Comparison of ENCODE assay signal across 16 cellular contexts in genomic region chr13:94020833-94021232, GRCh38.
DNase-seq lines count a peak whose midpoint lies in the region; ATAC-seq, FAIRE-seq and TF ChIP-seq lines count a peak whose summit lies in the region.
"Had no signal": no experiment of that assay in that cellular context is flagged by ENCODE, and none has a peak within 500 bp of the region (broad histone marks: within the 10 kb centered on the region; RNA-seq: fewer than 3 reads in every experiment).

No MANE protein-coding gene starts in this region.

- no peaks in the 10 kb centered on the region for H3K27me3 ChIP-seq in endothelial cell of umbilical vein (ENCODE audit: control insufficient read depth in 2 of 2, insufficient read depth in 2 of 2, low read length in 2 of 2)
- no peaks in the 10 kb centered on the region for H3K27me3 ChIP-seq in left lung
- H3K27me3 ChIP-seq: MG63, pancreas had no signal

- H3K4me1 Mint-ChIP-seq in activated T-helper 2 cell treated with anti-CD3 and anti-CD28 coated beads, Interferon-gamma antibody, Interleukin-2, Interleukin-4, amounts not matched to agents 10 μg/mL and 5 μg/mL and 100 μg/mL, durations not matched to agents 14 hours and 24 hours and 36 hours (ENCODE audit: low read depth): no peaks in the 10 kb centered on the region
- H3K4me1 Mint-ChIP-seq: activated naive CD4-positive, alpha-beta T cell treated with anti-CD3 and anti-CD28 coated beads, Interleukin-2, amount 10 ng/mL, durations not matched to agents 7 days and 5 days; CD4-positive, CD25-positive, alpha-beta regulatory T cell; T-helper 17 cell had no signal

- no peak for FAIRE-seq in endothelial cell of umbilical vein (lab: Jason Lieb, UNC)

- dilution Hi-C loops in endothelial cell of umbilical vein (cut with MboI; ENCODE audit: extremely low pct_ligation_motif_present, low sequenced_read_pairs): no loop called here

- no peak overlapping the region for H3K27ac Mint-ChIP-seq in activated T-helper 2 cell treated with anti-CD3 and anti-CD28 coated beads, Interferon-gamma antibody, Interleukin-2, Interleukin-4, amounts not matched to agents 10 μg/mL and 5 μg/mL and 100 μg/mL, durations not matched to agents 14 hours and 24 hours and 36 hours
- H3K27ac Mint-ChIP-seq: activated naive CD4-positive, alpha-beta T cell treated with anti-CD3 and anti-CD28 coated beads, Interleukin-2, amount 10 ng/mL, durations not matched to agents 7 days and 5 days; CD4-positive, CD25-positive, alpha-beta regulatory T cell; T-helper 17 cell had no signal

- no peaks in the 10 kb centered on the region for H3K79me2 ChIP-seq in endothelial cell of umbilical vein (ENCODE audit: control insufficient read depth, insufficient read depth, low read length)

- no peaks in the 10 kb centered on the region for H3K27me3 Mint-ChIP-seq in activated T-helper 2 cell treated with anti-CD3 and anti-CD28 coated beads, Interferon-gamma antibody, Interleukin-2, Interleukin-4, amounts not matched to agents 10 μg/mL and 5 μg/mL and 100 μg/mL, durations not matched to agents 14 hours and 24 hours and 36 hours (ENCODE audit: low read depth)
- H3K27me3 Mint-ChIP-seq: activated naive CD4-positive, alpha-beta T cell treated with anti-CD3 and anti-CD28 coated beads, Interleukin-2, amount 10 ng/mL, durations not matched to agents 7 days and 5 days; CD4-positive, CD25-positive, alpha-beta regulatory T cell had no signal

- H4K20me1 ChIP-seq in endothelial cell of umbilical vein (replicated peaks; ENCODE audit: control insufficient read depth, extremely low read depth, insufficient read depth, low read length): no peaks in the 10 kb centered on the region

- H3K9me3 ChIP-seq in endothelial cell of umbilical vein (replicated peaks; ENCODE audit: control insufficient read depth, insufficient read depth, low read length) (no peaks in the 10 kb centered on the region), left lung (peaks cover 0 to 2% of the 10 kb centered on the region in 2 donors)
- H3K9me3 ChIP-seq: MG63, pancreas had no signal

- H3K4me2 ChIP-seq in endothelial cell of umbilical vein (ENCODE audit: insufficient read depth, low read length): no peak overlapping the region

- no peaks in the 10 kb centered on the region for H3K36me3 ChIP-seq in endothelial cell of umbilical vein (ENCODE audit: control insufficient read depth in 2 of 2, extremely low read depth in 1 of 2, insufficient read depth in 2 of 2, low read length in 2 of 2)
- H3K36me3 ChIP-seq in left lung: no peaks in the 10 kb centered on the region
- H3K36me3 ChIP-seq: MG63, pancreas had no signal

- H3K36me3 Mint-ChIP-seq in activated T-helper 2 cell treated with anti-CD3 and anti-CD28 coated beads, Interferon-gamma antibody, Interleukin-2, Interleukin-4, amounts not matched to agents 10 μg/mL and 5 μg/mL and 100 μg/mL, durations not matched to agents 14 hours and 24 hours and 36 hours (ENCODE audit: low read depth): no peaks in the 10 kb centered on the region
- H3K36me3 Mint-ChIP-seq: activated naive CD4-positive, alpha-beta T cell treated with anti-CD3 and anti-CD28 coated beads, Interleukin-2, amount 10 ng/mL, durations not matched to agents 7 days and 5 days; CD4-positive, CD25-positive, alpha-beta regulatory T cell had no signal

- H3K9me3 Mint-ChIP-seq in activated T-helper 2 cell treated with anti-CD3 and anti-CD28 coated beads, Interferon-gamma antibody, Interleukin-2, Interleukin-4, amounts not matched to agents 10 μg/mL and 5 μg/mL and 100 μg/mL, durations not matched to agents 14 hours and 24 hours and 36 hours: no peaks in the 10 kb centered on the region
- H3K9me3 Mint-ChIP-seq: activated naive CD4-positive, alpha-beta T cell treated with anti-CD3 and anti-CD28 coated beads, Interleukin-2, amount 10 ng/mL, durations not matched to agents 7 days and 5 days had no signal

- intact Hi-C loops in endothelial cell of umbilical vein (cut with micrococcal nuclease) (no loop called here), left lung (cut with DNase I) (no loop called here)
- intact Hi-C loops in activated T-helper 2 cell treated with anti-CD3 and anti-CD28 coated beads, Interferon-gamma antibody, Interleukin-2, Interleukin-4, amounts not matched to agents 10 μg/mL and 5 μg/mL and 100 μg/mL, durations not matched to agents 14 hours and 24 hours and 36 hours (cut with micrococcal nuclease): no loop called here

- no peak for TF ChIP-seq POLR2A in endothelial cell of umbilical vein (IDR thresholded peaks at IDR 0.05; ENCODE audit: low read depth, low read length)

- no peak overlapping the region for H2AFZ ChIP-seq in endothelial cell of umbilical vein (ENCODE audit: low read depth, low read length)

- H3K4me1 ChIP-seq in endothelial cell of umbilical vein (ENCODE audit: control insufficient read depth, extremely low read depth, insufficient read depth, low read length): no peaks in the 10 kb centered on the region
- H3K4me1 ChIP-seq in left lung: no peaks in the 10 kb centered on the region
- H3K4me1 ChIP-seq: pancreas had no signal

- CTCF ChIA-PET in endothelial cell of umbilical vein (lab: Charles Lee): no interaction called here

- no peak overlapping the region for H3K4me3 ChIP-seq in endothelial cell of umbilical vein (replicated peaks in 1 of 3; ENCODE audit: insufficient read depth in 1 of 3, low read depth in 1 of 3, low read length in 3 of 3)
- H3K4me3 ChIP-seq in left lung: no peak overlapping the region
- H3K4me3 ChIP-seq: MG63, pancreas had no signal

- TF ChIP-seq CTCF in endothelial cell of umbilical vein (IDR thresholded peaks at IDR 0.05; ENCODE audit: extremely low read depth in 1 of 2, insufficient read depth in 1 of 2, low read depth in 1 of 2, low read length in 2 of 2) (no peak), left lung (IDR thresholded peaks at IDR 0.05) (no peak)

- no peak for ATAC-seq in left lung
- ATAC-seq: pancreas, Right ventricle myocardium inferior, T-helper 17 cell had no signal

- no TSS peak for BruUV-seq in endothelial cell of umbilical vein (replicated peaks; lab: Mats Ljungman, UMichigan)

- no peaks in the 10 kb centered on the region for H3K9me1 ChIP-seq in endothelial cell of umbilical vein (replicated peaks; ENCODE audit: control insufficient read depth, extremely low read depth, insufficient read depth, low read length)

- H3K4me3 Mint-ChIP-seq in activated T-helper 2 cell treated with anti-CD3 and anti-CD28 coated beads, Interferon-gamma antibody, Interleukin-2, Interleukin-4, amounts not matched to agents 10 μg/mL and 5 μg/mL and 100 μg/mL, durations not matched to agents 14 hours and 24 hours and 36 hours (ENCODE audit: low read depth): no peak overlapping the region
- H3K4me3 Mint-ChIP-seq: activated naive CD4-positive, alpha-beta T cell treated with anti-CD3 and anti-CD28 coated beads, Interleukin-2, amount 10 ng/mL, durations not matched to agents 7 days and 5 days; CD4-positive, CD25-positive, alpha-beta regulatory T cell; T-helper 17 cell had no signal

- H3K27ac ChIP-seq in endothelial cell of umbilical vein (ENCODE audit: insufficient read depth, low read depth, low read length) (no peak overlapping the region), left lung (no peak overlapping the region)
- H3K27ac ChIP-seq: pancreas had no signal

- no peak overlapping the region for H3K9ac ChIP-seq in endothelial cell of umbilical vein (replicated peaks; ENCODE audit: extremely low read depth, insufficient read depth, low read length)

- DNase-seq in GM03348 (ENCODE audit: low spot score) (peak; percentile 4), NCI-H460 (ENCODE audit: extremely low read depth, low read depth) (peak; percentile 16), endothelial cell of umbilical vein (ENCODE audit: low read depth, low spot score) (no peak), renal cortical epithelial cell (ENCODE audit: low read depth) (peak; percentile 40), left lung (no peak), globus pallidus (ENCODE audit: low spot score) (no peak)
- DNase-seq in activated T-helper 2 cell treated with anti-CD3 and anti-CD28 coated beads, Interferon-gamma antibody, Interleukin-2, Interleukin-4, amounts not matched to agents 10 μg/mL and 5 μg/mL and 100 μg/mL, durations not matched to agents 14 hours and 24 hours and 36 hours (ENCODE audit: low spot score): no peak
- DNase-seq: activated CD8-positive, alpha-beta memory T cell treated with anti-CD3 and anti-CD28 coated beads, Interleukin-2, amount 50 U/mL, for 48 hours; activated naive CD4-positive, alpha-beta T cell treated with anti-CD3 and anti-CD28 coated beads, Interleukin-2, amount 10 ng/mL, durations not matched to agents 7 days and 5 days; CD4-positive, CD25-positive, alpha-beta regulatory T cell; effector CD8-positive, alpha-beta T cell; MG63; NCI-H2081; pancreas; T-helper 17 cell had no signal

- POLR2A ChIA-PET in endothelial cell of umbilical vein (lab: Charles Lee): no interaction called here

TF ChIP-seq in endothelial cell of umbilical vein, 7 proteins besides CTCF, POLR2A, EP300 and RAD21:
- TF ChIP-seq MAX (IDR thresholded peaks at IDR 0.05; ENCODE audit: insufficient read depth, insufficient read length): no peak
- TF ChIP-seq JUN (IDR thresholded peaks at IDR 0.05; ENCODE audit: borderline replicate concordance, insufficient read depth, insufficient read length, low read depth): peak; percentile 24

Comparison
In these comparisons a context has a peak if more than half of its experiments do, and no peak if none do; other contexts are left out.
1. DNase-seq: peak in GM03348 (single experiment), NCI-H460 (single experiment) and renal cortical epithelial cell (single experiment); none in endothelial cell of umbilical vein (single experiment), left lung (0 of 2), activated T-helper 2 cell treated with anti-CD3 and anti-CD28 coated beads, Interferon-gamma antibody, Interleukin-2, Interleukin-4, amounts not matched to agents 10 μg/mL and 5 μg/mL and 100 μg/mL, durations not matched to agents 14 hours and 24 hours and 36 hours (single experiment) and globus pallidus (single experiment).